Comparison of ENCODE assay signal across 3 cellular contexts in the genomic region with DNA sequence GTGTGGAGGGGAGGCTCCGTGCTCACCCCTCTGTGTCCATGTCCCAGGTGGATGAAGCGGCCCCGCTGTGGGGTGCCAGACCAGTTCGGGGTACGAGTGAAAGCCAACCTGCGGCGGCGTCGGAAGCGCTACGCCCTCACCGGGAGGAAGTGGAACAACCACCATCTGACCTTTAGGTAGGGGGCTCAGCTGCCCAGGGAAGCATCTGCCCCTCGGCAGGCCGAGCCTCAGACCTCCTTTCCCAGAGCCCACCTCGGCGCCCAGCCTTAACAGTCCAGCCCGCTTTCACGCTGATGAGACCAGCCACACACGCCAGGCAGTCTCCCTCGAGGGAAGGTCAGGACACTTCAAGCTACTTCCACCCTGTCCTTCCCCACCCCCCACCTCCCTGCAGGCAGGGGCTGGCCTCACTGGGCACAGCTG.
TF ChIP-seq lines count a peak whose summit lies in the region.

No MANE protein-coding gene starts in this region.

TF ChIP-seq in SK-N-SH, 30 proteins besides CTCF, POLR2A, EP300 and RAD21 (continues in another document):
- no peak for TF ChIP-seq TAF1 (IDR thresholded peaks at IDR 0.05; ENCODE audit: borderline replicate concordance, low read depth, low read length)
- TF ChIP-seq MXI1 (IDR thresholded peaks at IDR 0.05; ENCODE audit: low read depth, low read length), result no peak
- TF ChIP-seq, protein P1, sequence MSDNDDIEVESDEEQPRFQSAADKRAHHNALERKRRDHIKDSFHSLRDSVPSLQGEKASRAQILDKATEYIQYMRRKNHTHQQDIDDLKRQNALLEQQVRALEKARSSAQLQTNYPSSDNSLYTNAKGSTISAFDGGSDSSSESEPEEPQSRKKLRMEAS (IDR thresholded peaks at IDR 0.05; ENCODE audit: low read depth), result no peak
- no peak for TF ChIP-seq GATA2 (CRISPR knock-in tag; IDR thresholded peaks at IDR 0.05)
- no peak for TF ChIP-seq NRF1 (IDR thresholded peaks at IDR 0.05; ENCODE audit: low read depth, low read length)
- TF ChIP-seq FOXM1 (IDR thresholded peaks at IDR 0.05; ENCODE audit: low read depth), result no peak
- TF ChIP-seq FOSL2 (IDR thresholded peaks at IDR 0.05; ENCODE audit: borderline replicate concordance, low read depth), result no peak
- no peak for TF ChIP-seq TEAD4 (IDR thresholded peaks at IDR 0.05; ENCODE audit: borderline replicate concordance, insufficient read depth)
- no peak for TF ChIP-seq CHD2 (IDR thresholded peaks at IDR 0.05; ENCODE audit: low read length, partially characterized antibody)
- no peak for TF ChIP-seq SIN3A (IDR thresholded peaks at IDR 0.05; ENCODE audit: borderline replicate concordance, low read depth, low read length)
- TF ChIP-seq, protein P2, sequence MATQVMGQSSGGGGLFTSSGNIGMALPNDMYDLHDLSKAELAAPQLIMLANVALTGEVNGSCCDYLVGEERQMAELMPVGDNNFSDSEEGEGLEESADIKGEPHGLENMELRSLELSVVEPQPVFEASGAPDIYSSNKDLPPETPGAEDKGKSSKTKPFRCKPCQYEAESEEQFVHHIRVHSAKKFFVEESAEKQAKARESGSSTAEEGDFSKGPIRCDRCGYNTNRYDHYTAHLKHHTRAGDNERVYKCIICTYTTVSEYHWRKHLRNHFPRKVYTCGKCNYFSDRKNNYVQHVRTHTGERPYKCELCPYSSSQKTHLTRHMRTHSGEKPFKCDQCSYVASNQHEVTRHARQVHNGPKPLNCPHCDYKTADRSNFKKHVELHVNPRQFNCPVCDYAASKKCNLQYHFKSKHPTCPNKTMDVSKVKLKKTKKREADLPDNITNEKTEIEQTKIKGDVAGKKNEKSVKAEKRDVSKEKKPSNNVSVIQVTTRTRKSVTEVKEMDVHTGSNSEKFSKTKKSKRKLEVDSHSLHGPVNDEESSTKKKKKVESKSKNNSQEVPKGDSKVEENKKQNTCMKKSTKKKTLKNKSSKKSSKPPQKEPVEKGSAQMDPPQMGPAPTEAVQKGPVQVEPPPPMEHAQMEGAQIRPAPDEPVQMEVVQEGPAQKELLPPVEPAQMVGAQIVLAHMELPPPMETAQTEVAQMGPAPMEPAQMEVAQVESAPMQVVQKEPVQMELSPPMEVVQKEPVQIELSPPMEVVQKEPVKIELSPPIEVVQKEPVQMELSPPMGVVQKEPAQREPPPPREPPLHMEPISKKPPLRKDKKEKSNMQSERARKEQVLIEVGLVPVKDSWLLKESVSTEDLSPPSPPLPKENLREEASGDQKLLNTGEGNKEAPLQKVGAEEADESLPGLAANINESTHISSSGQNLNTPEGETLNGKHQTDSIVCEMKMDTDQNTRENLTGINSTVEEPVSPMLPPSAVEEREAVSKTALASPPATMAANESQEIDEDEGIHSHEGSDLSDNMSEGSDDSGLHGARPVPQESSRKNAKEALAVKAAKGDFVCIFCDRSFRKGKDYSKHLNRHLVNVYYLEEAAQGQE (IDR thresholded peaks at IDR 0.05; ENCODE audit: low read depth, low read length), result no peak
- TF ChIP-seq NFIC (IDR thresholded peaks at IDR 0.05; ENCODE audit: borderline replicate concordance), result no peak
- TF ChIP-seq, protein P3, sequence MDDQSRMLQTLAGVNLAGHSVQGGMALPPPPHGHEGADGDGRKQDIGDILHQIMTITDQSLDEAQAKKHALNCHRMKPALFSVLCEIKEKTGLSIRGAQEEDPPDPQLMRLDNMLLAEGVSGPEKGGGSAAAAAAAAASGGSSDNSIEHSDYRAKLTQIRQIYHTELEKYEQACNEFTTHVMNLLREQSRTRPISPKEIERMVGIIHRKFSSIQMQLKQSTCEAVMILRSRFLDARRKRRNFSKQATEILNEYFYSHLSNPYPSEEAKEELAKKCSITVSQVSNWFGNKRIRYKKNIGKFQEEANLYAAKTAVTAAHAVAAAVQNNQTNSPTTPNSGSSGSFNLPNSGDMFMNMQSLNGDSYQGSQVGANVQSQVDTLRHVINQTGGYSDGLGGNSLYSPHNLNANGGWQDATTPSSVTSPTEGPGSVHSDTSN (IDR thresholded peaks at IDR 0.05), result no peak
- TF ChIP-seq, protein P4, sequence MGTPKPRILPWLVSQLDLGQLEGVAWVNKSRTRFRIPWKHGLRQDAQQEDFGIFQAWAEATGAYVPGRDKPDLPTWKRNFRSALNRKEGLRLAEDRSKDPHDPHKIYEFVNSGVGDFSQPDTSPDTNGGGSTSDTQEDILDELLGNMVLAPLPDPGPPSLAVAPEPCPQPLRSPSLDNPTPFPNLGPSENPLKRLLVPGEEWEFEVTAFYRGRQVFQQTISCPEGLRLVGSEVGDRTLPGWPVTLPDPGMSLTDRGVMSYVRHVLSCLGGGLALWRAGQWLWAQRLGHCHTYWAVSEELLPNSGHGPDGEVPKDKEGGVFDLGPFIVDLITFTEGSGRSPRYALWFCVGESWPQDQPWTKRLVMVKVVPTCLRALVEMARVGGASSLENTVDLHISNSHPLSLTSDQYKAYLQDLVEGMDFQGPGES (IDR thresholded peaks at IDR 0.05; ENCODE audit: low read depth, low read length), result no peak

TF ChIP-seq in SK-N-SH treated with all-trans-retinoic acid at 6 μM for 48 hours, 23 proteins besides CTCF, POLR2A, EP300 and RAD21:
- TF ChIP-seq TOX (CRISPR knock-in tag; IDR thresholded peaks at IDR 0.05; ENCODE audit: borderline replicate concordance), result no peak

TF ChIP-seq in HepG2, 621 proteins besides CTCF, POLR2A, EP300 and RAD21:
- TF ChIP-seq, protein P5, sequence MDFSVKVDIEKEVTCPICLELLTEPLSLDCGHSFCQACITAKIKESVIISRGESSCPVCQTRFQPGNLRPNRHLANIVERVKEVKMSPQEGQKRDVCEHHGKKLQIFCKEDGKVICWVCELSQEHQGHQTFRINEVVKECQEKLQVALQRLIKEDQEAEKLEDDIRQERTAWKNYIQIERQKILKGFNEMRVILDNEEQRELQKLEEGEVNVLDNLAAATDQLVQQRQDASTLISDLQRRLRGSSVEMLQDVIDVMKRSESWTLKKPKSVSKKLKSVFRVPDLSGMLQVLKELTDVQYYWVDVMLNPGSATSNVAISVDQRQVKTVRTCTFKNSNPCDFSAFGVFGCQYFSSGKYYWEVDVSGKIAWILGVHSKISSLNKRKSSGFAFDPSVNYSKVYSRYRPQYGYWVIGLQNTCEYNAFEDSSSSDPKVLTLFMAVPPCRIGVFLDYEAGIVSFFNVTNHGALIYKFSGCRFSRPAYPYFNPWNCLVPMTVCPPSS (IDR thresholded peaks at IDR 0.05), result no peak
- 0 out of 2 replicates have a peak, but pooled peaks have one; percentile 38 for TF ChIP-seq MTA1 (CRISPR knock-in tag; IDR thresholded peaks at IDR 0.05; ENCODE audit: borderline replicate concordance)
- TF ChIP-seq, protein P6, sequence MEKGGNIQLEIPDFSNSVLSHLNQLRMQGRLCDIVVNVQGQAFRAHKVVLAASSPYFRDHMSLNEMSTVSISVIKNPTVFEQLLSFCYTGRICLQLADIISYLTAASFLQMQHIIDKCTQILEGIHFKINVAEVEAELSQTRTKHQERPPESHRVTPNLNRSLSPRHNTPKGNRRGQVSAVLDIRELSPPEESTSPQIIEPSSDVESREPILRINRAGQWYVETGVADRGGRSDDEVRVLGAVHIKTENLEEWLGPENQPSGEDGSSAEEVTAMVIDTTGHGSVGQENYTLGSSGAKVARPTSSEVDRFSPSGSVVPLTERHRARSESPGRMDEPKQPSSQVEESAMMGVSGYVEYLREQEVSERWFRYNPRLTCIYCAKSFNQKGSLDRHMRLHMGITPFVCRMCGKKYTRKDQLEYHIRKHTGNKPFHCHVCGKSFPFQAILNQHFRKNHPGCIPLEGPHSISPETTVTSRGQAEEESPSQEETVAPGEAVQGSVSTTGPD (CRISPR knock-in tag; IDR thresholded peaks at IDR 0.05), result no peak
- TF ChIP-seq AGO2 (optimal IDR thresholded peaks at IDR 0.05; ENCODE audit: low read depth, low read length), result peak; percentile 66
- no peak for TF ChIP-seq ZNF782 (CRISPR knock-in tag; IDR thresholded peaks at IDR 0.05; ENCODE audit: borderline replicate concordance)
